Comparison of ENCODE assay signal across 27 cellular contexts in the genomic region with DNA sequence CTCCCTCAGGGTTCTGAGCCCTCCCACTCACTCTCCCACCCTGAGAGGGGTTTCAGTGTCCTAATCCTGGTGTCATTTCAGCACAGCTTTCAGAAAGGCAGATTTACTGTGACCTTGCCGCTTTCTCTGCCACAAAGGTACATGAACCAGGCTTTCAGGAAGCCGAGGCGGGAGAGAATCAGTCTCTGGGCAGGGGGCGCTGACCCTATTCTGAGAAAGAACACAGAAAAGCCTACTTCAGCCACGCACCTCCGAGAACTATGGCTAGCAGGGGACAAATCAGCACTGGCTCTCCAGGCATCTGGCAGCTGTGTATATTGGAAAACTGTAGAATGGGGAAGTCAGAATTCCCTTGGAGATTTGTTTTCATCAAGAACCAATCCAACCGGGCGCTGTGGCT. TPM values are rescaled to one million over a fixed set of nuclear protein-coding genes. Genes with fewer than 3 reads are reported as not detected.
DNase-seq lines count a peak whose midpoint lies in the region; ATAC-seq, FAIRE-seq and TF ChIP-seq lines count a peak whose summit lies in the region.
"Had no signal": no experiment of that assay in that cellular context is flagged by ENCODE, and none has a peak within 500 bp of the region (broad histone marks: within the 10 kb centered on the region; RNA-seq: fewer than 3 reads in every experiment).

No MANE protein-coding gene starts in this region.

- H3K27ac ChIP-seq in Peyer's patch (peak overlapping the region in 3 of 4 donors; percentile 30 to 83 (median 72)), hepatocyte (peak overlapping the region; percentile 98), pancreas (peak overlapping the region; percentile 44 to 92 (median 92)), upper lobe of left lung (no peak overlapping the region)
- H3K27ac ChIP-seq: BLaER1, PC-9 had no signal

- H2AFZ ChIP-seq in hepatocyte, result no peak overlapping the region
- H2AFZ ChIP-seq: PC-9 had no signal

- peaks cover 67% of the 10 kb centered on the region for H3K4me1 ChIP-seq in Caco-2
- peaks cover 0 to 30% (median 0%) of the 10 kb centered on the region in 4 donors for H3K4me1 ChIP-seq in Peyer's patch
- H3K4me1 ChIP-seq in hepatocyte (ENCODE audit: insufficient read depth), result peaks cover 52% of the 10 kb centered on the region
- H3K4me1 ChIP-seq in pancreas, result peaks cover 44 to 59% (median 54%) of the 10 kb centered on the region in 3 donors
- peaks cover 10 to 23% (median 20%) of the 10 kb centered on the region in 4 donors for H3K4me1 ChIP-seq in upper lobe of left lung

- intact Hi-C loops in Caco-2 (cut with micrococcal nuclease; ENCODE audit: unreplicated experiment) (no loop called here), pancreas (cut with DNase I) (loop anchor here in 2 of 3 donors (10.0 kb wide), 1 partner anchor 54 kb away; a partner anchor contains a TSS)

- WGBS in hepatocyte (ENCODE audit: low lambda C conversion rate, missing lambda C conversion rate), result 89% methylated on average over 8 of the region's 8 CpGs
- 83 to 88% methylated on average over 8 of the region's 8 CpGs for WGBS in pancreas, 2 donors
- 97 to 98% methylated on average over 8 of the region's 8 CpGs for WGBS in upper lobe of left lung, 2 donors

- DNase-seq in Caco-2 (no peak), Peyer's patch (no peak), hepatocyte (ENCODE audit: low spot score) (no peak), pancreas (no peak), upper lobe of left lung (no peak), DMS 273 treated with DMSO at 0.1 percent for 48 hours (lab: John Stamatoyannopoulos, UW) (no peak), putamen (ENCODE audit: low spot score) (no peak)
- DNase-seq: CD4-positive, alpha-beta T cell; DMS79; EL; GDM1; GOT3; Karpas-422; NCI-H1092 treated with DMSO at 0.1 percent for 48 hours; NCI-H1436; NCI-H187 treated with DMSO at 0.1 percent for 48 hours; NCI-H446 treated with DMSO at 0.1 percent for 48 hours; NCI-H526; NCI-H82; NK-92 treated with Interleukin-12 subunit alpha and Interleukin-12 subunit beta, amount 100 ng/mL, for 24 hours; PC-9; RPMI8226; SHP77 had no signal

- TF ChIP-seq POLR2A in Peyer's patch (IDR thresholded peaks at IDR 0.05), result no peak
- TF ChIP-seq POLR2A in upper lobe of left lung (IDR thresholded peaks at IDR 0.05), result no peak

- TF ChIP-seq EP300 in upper lobe of left lung (IDR thresholded peaks at IDR 0.05), result no peak

- no peak for FAIRE-seq in pancreas (lab: Jason Lieb, UNC)
- FAIRE-seq: GM12878 had no signal

- H3K4me3 Mint-ChIP-seq in Caco-2 (ENCODE audit: unreplicated experiment), result no peak overlapping the region
- H3K4me3 Mint-ChIP-seq: CD4-positive, alpha-beta T cell had no signal

- CTCF ChIA-PET in Caco-2 (lab: Charles Lee), result no interaction called here

- no peaks in the 10 kb centered on the region for H3K9me3 Mint-ChIP-seq in Caco-2 (ENCODE audit: unreplicated experiment)
- H3K9me3 Mint-ChIP-seq: CD4-positive, alpha-beta T cell had no signal

- H3K9me2 ChIP-seq in hepatocyte (replicated peaks; ENCODE audit: insufficient read depth), result no peaks in the 10 kb centered on the region

- ATAC-seq in pancreas (no peak), upper lobe of left lung (ENCODE audit: low FRiP score in 2 of 2) (no peak)
- ATAC-seq: GM12878, HCT116 had no signal

- H3K36me3 ChIP-seq in Caco-2 (ENCODE audit: control insufficient read depth, insufficient read depth, low read length) (no peaks in the 10 kb centered on the region), Peyer's patch (peaks cover 0 to under 1% (median 0%) of the 10 kb centered on the region in 3 donors), hepatocyte (replicated peaks; ENCODE audit: insufficient read depth, low read depth) (no peaks in the 10 kb centered on the region), pancreas (no peaks in the 10 kb centered on the region), upper lobe of left lung (peaks cover 0 to 13% (median 5%) of the 10 kb centered on the region in 4 donors)

- no peak for TF ChIP-seq CTCF in Caco-2 (IDR thresholded peaks at IDR 0.05; ENCODE audit: insufficient read depth in 1 of 2, low read depth in 1 of 2, low read length in 1 of 2, severe bottlenecking in 1 of 2, unreplicated experiment in 1 of 2)
- no peak for TF ChIP-seq CTCF in Peyer's patch (IDR thresholded peaks at IDR 0.05)
- TF ChIP-seq CTCF in hepatocyte (IDR thresholded peaks at IDR 0.05; ENCODE audit: poor library complexity), result no peak
- no peak for TF ChIP-seq CTCF in pancreas (IDR thresholded peaks at IDR 0.05)
- TF ChIP-seq CTCF in upper lobe of left lung (IDR thresholded peaks at IDR 0.05), result no peak

- peaks cover 51% of the 10 kb centered on the region for H3K4me1 Mint-ChIP-seq in Caco-2 (ENCODE audit: low read depth, unreplicated experiment)

- peak overlapping the region; percentile 88 for H3K27ac Mint-ChIP-seq in Caco-2 (ENCODE audit: unreplicated experiment)
- H3K27ac Mint-ChIP-seq: CD4-positive, alpha-beta T cell had no signal

- BruUV-seq in Caco-2 (replicated peaks; lab: Mats Ljungman, UMichigan), result no TSS peak

- no peaks in the 10 kb centered on the region for H3K27me3 ChIP-seq in Caco-2 (replicated peaks; ENCODE audit: control insufficient read depth, insufficient read depth, low read length)
- no peaks in the 10 kb centered on the region for H3K27me3 ChIP-seq in Peyer's patch
- H3K27me3 ChIP-seq in hepatocyte, result no peaks in the 10 kb centered on the region
- H3K27me3 ChIP-seq in pancreas, result no peaks in the 10 kb centered on the region
- no peaks in the 10 kb centered on the region for H3K27me3 ChIP-seq in upper lobe of left lung
- H3K27me3 ChIP-seq: BLaER1 had no signal

- POLR2A ChIA-PET in Caco-2 (lab: Charles Lee), result no interaction called here

- no peaks in the 10 kb centered on the region for H3K9me3 ChIP-seq in Caco-2
- no peaks in the 10 kb centered on the region for H3K9me3 ChIP-seq in Peyer's patch
- H3K9me3 ChIP-seq in hepatocyte (ENCODE audit: low read depth), result no peaks in the 10 kb centered on the region
- H3K9me3 ChIP-seq in pancreas, result no peaks in the 10 kb centered on the region
- H3K9me3 ChIP-seq in upper lobe of left lung, result no peaks in the 10 kb centered on the region
- H3K9me3 ChIP-seq: BLaER1 had no signal

- H3K27me3 Mint-ChIP-seq in Caco-2 (ENCODE audit: insufficient read depth, unreplicated experiment), result no peaks in the 10 kb centered on the region
- H3K27me3 Mint-ChIP-seq: CD4-positive, alpha-beta T cell had no signal

- H3K4me3 ChIP-seq in Caco-2 (ENCODE audit: low read depth, low read length) (no peak overlapping the region), Peyer's patch (no peak overlapping the region), hepatocyte (no peak overlapping the region), pancreas (no peak overlapping the region), upper lobe of left lung (no peak overlapping the region)
- H3K4me3 ChIP-seq: BLaER1, GM12878, PC-9 had no signal

- no peaks in the 10 kb centered on the region for H4K20me1 ChIP-seq in hepatocyte (ENCODE audit: insufficient read depth, poor library complexity, severe bottlenecking)

- peaks cover 12% of the 10 kb centered on the region for H3K79me2 ChIP-seq in hepatocyte

- peaks cover 34% of the 10 kb centered on the region for H3K36me3 Mint-ChIP-seq in Caco-2 (ENCODE audit: insufficient read depth, unreplicated experiment)

- no peak overlapping the region for H3K4me2 ChIP-seq in hepatocyte
- H3K4me2 ChIP-seq: BLaER1, PC-9 had no signal

RNA-seq across cellular contexts. Expression of a gene that starts 57.7 kb away (rescaled TPM):
- 94.0 and 95.5 TPM in 2 replicates for total RNA-seq in Caco-2 (2022)
- total RNA-seq in Peyer's patch, result 100 to 1,000 TPM in 3 of 4 donors, 10 to 100 TPM in 1; 77.6 to 251 (median 206) TPM
- total RNA-seq in hepatocyte, result 73.2 and 77.3 TPM in 2 replicates
- polyA plus RNA-seq in hepatocyte, result 112 and 124 TPM in 2 replicates
- total RNA-seq in pancreas, result 10 to 100 TPM; 30.1 to 56.9 (median 40.4) TPM
- 10 to 100 TPM; 60.1 to 66.7 TPM for polyA plus RNA-seq in pancreas
- total RNA-seq in upper lobe of left lung, result 10 to 100 TPM; 32.9 to 87.2 (median 61.7) TPM
- total RNA-seq: T-helper 1 cell treated with Interleukin-12 subunit alpha and Interleukin-12 subunit beta and Interleukin-4 antibody, amounts not matched to agents 30 ng/mL and 1 ng/mL, for 36 hours had no signal

Comparison
In these comparisons a context has a peak if more than half of its experiments do, and no peak if none do; other contexts are left out.
1. H3K27ac ChIP-seq: peak in Peyer's patch (3 of 4), hepatocyte (single experiment) and pancreas (4 of 4); none in upper lobe of left lung (0 of 4).